1 cellular context compared by ENCODE assay signal in genomic region chr3:194090178-194090555, GRCh38. TPM values are rescaled to one million over a fixed set of nuclear protein-coding genes. Genes with fewer than 3 reads are reported as not detected.
"Had no signal": no experiment of that assay in that cellular context is flagged by ENCODE, and none has a peak within 500 bp of the region (broad histone marks: within the 10 kb centered on the region; RNA-seq: fewer than 3 reads in every experiment).

No MANE protein-coding gene starts in this region.

RNA-seq across cellular contexts. Expression of gene HES1, which starts 45.8 kb away (rescaled TPM):
- total RNA-seq: activated CD8-positive, alpha-beta T cell treated with anti-CD3 and anti-CD28 coated beads, Interleukin-2, amount 10 ng/mL, durations not matched to agents 7 days and 5 days had no signal
